16 cellular contexts compared by ENCODE assay signal in the genomic region with DNA sequence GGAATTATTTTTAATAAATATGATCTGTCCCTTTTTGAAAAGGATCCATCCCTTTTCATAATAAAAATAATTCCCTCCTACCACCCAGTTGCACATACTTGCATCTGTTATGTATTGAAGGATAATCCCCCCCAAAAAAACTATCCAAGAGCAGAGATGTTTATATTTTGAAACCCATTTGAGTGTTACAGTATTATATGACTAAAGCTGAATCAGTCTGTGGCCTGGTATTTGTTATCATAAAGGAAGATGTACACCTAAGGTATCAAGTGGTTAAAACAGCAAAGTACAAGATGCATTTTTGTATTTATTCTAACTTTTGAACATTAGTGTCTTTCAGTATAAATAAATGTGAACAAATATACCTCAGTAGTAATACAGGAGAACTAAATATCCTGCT. TPM values are rescaled to one million over a fixed set of nuclear protein-coding genes. Genes with fewer than 3 reads are reported as not detected.
DNase-seq lines count a peak whose midpoint lies in the region; FAIRE-seq and TF ChIP-seq lines count a peak whose summit lies in the region.
"Had no signal": no experiment of that assay in that cellular context is flagged by ENCODE, and none has a peak within 500 bp of the region (broad histone marks: within the 10 kb centered on the region; RNA-seq: fewer than 3 reads in every experiment).

No MANE protein-coding gene starts in this region.

- H3K27ac ChIP-seq in sigmoid colon, result no peak overlapping the region
- H3K27ac ChIP-seq: BLaER1 treated with 17β-estradiol and CSF1 and Interleukin-3, amounts not matched to agents 10 nM and 100 nM had no signal

- TF ChIP-seq POLR2A in sigmoid colon (IDR thresholded peaks at IDR 0.05), result no peak

- TF ChIP-seq CTCF in D721Med (IDR thresholded peaks at IDR 0.05; ENCODE audit: insufficient read depth, missing control alignments) (no peak), sigmoid colon (IDR thresholded peaks at IDR 0.05) (no peak)

- no peak overlapping the region for H3K4me3 ChIP-seq in sigmoid colon
- H3K4me3 ChIP-seq: BLaER1 treated with 17β-estradiol and CSF1 and Interleukin-3, amounts not matched to agents 10 nM and 100 nM; GM23338 had no signal

- H3K36me3 ChIP-seq in sigmoid colon, result no peaks in the 10 kb centered on the region

- FAIRE-seq in D721Med (lab: Jason Lieb, UNC) (peak; percentile 66), RCC 7860 (lab: Jason Lieb, UNC) (peak; percentile 17)
- FAIRE-seq: GM12892, GM18507 had no signal

- DNase-seq in D721Med (ENCODE audit: insufficient read length, low spot score) (no peak), HCEC 1CT (peak; percentile 71), RCC 7860 (ENCODE audit: low spot score) (no peak), iris pigment epithelial cell (ENCODE audit: low read depth) (peak; percentile 53), NCI-H1930 (lab: John Stamatoyannopoulos, UW) (no peak), RPMI8226 (no peak), sigmoid colon (no peak)
- DNase-seq: Calu3; CD8-positive, alpha-beta T cell; DMS 273 treated with DMSO at 0.1 percent for 48 hours; GDM1; H7 had no signal

- no peaks in the 10 kb centered on the region for H3K4me1 ChIP-seq in sigmoid colon
- H3K4me1 ChIP-seq: BLaER1 treated with 17β-estradiol and CSF1 and Interleukin-3, amounts not matched to agents 10 nM and 100 nM had no signal

- no peaks in the 10 kb centered on the region for H3K9me3 ChIP-seq in sigmoid colon
- H3K9me3 ChIP-seq: BLaER1 treated with 17β-estradiol and CSF1 and Interleukin-3, amounts not matched to agents 10 nM and 100 nM had no signal

- no peak for TF ChIP-seq EP300 in sigmoid colon (IDR thresholded peaks at IDR 0.05)

- no peaks in the 10 kb centered on the region for H3K27me3 ChIP-seq in sigmoid colon
- H3K27me3 ChIP-seq: BLaER1 treated with 17β-estradiol and CSF1 and Interleukin-3, amounts not matched to agents 10 nM and 100 nM had no signal

- intact Hi-C loops in sigmoid colon (cut with DNase I), result loop anchor here (5.0 to 10.0 kb wide), 3 partner anchors 732 to 1480 kb away; no protein-coding TSS in a partner anchor

RNA-seq across cellular contexts. Expression of gene TGFB2, which starts 12.7 kb away (rescaled TPM):
- 10 to 100 TPM in 1 of 4 donors, 1 to 10 TPM in 3; 6.3 to 11.8 (median 7.7) TPM for total RNA-seq in sigmoid colon
- polyA plus RNA-seq in sigmoid colon, result under 1 TPM; 0.23 to 0.60 (median 0.38) TPM
- total RNA-seq: CD8-positive, alpha-beta T cell had no signal

RNA-seq across cellular contexts. Expression of gene RRP15, which starts 47.3 kb away (rescaled TPM):
- total RNA-seq in sigmoid colon, result 1 to 10 TPM; 6.1 to 8.9 (median 8.1) TPM
- polyA plus RNA-seq in sigmoid colon, result 1 to 10 TPM; 1.8 to 3.0 (median 1.8) TPM

Comparison
In these comparisons a context has a peak if more than half of its experiments do, and no peak if none do; other contexts are left out.
1. DNase-seq: peak in HCEC 1CT (single experiment) and iris pigment epithelial cell (single experiment); none in D721Med (single experiment), RCC 7860 (single experiment), NCI-H1930 (0 of 2), RPMI8226 (single experiment) and sigmoid colon (single experiment).